ENCODE assay signal across 29 cellular contexts in the genomic region with DNA sequence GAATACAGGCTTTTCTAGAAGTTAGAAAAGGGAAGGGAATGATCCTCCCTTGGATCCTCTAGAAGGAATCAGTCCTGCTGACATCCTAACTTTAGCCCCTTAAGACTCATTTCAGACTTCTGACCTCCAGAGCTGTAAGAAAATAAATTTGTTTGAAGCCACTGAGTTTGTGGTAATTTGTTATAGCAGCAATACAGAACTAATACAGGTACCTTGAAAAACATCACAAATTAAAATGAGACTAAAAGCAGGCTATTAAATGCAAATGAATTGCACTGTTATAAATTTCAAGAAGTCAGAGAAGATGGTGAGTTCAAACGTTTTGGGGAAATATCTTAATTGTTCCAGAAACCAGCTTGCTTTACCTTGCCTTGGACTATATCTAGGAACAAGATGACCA. TPM values are rescaled to one million over a fixed set of nuclear protein-coding genes. Genes with fewer than 3 reads are reported as not detected.
"Had no signal": no experiment of that assay in that cellular context is flagged by ENCODE, and none has a peak within 500 bp of the region (broad histone marks: within the 10 kb centered on the region; RNA-seq: fewer than 3 reads in every experiment).

No MANE protein-coding gene starts in this region.

- ATAC-seq: stimulated activated effector memory CD8-positive, alpha-beta T cell treated with anti-CD3 and anti-CD28 coated beads, Interleukin-12 subunit alpha, Interleukin-12 subunit beta, amount 100 ng/mL, for 72 hours; stimulated activated memory B cell treated with anti-CD40 and anti-IgM and Interleukin-4, amounts not matched to agents 10 μg/mL and 1 μg/mL and 100 μg/mL, for 72 hours; stimulated activated naive B cell treated with anti-CD40 and anti-IgM and Interleukin-4, amounts not matched to agents 10 μg/mL and 1 μg/mL and 100 μg/mL, for 72 hours; stimulated activated naive CD8-positive, alpha-beta T cell treated with anti-CD3 and anti-CD28 coated beads, Interleukin-15, amount 100 ng/mL, for 72 hours; stimulated activated naive CD8-positive, alpha-beta T cell treated with anti-CD3 and anti-CD28 coated beads, Interleukin-15, Interleukin-2, amounts not matched to agents 100 U/mL and 50 U/mL, for 24 hours; upper lobe of right lung had no signal

- H3K27ac ChIP-seq: stomach, suprapubic skin, testis, thoracic aorta, thyroid gland, tibial artery, tibial nerve, transverse colon, upper lobe of left lung, upper lobe of right lung, uterus, vagina had no signal

- H3K27me3 Mint-ChIP-seq: stimulated activated naive CD8-positive, alpha-beta T cell treated with anti-CD3 and anti-CD28 coated beads, Interleukin-15, Interleukin-2, amounts not matched to agents 100 ng/mL and 50 ng/mL, for 24 hours; type B pancreatic cell had no signal

- H3K4me3 ChIP-seq: stomach, suprapubic skin, testis, thoracic aorta, thyroid gland, tibial artery, tibial nerve, transverse colon, upper lobe of left lung, upper lobe of right lung, uterus, vagina had no signal

- H3K9me3 Mint-ChIP-seq: stimulated activated effector memory CD8-positive, alpha-beta T cell treated with anti-CD3 and anti-CD28 coated beads, Interleukin-12 subunit alpha, Interleukin-12 subunit beta, amount 100 ng/mL, for 72 hours; stimulated activated memory B cell treated with anti-CD40 and anti-IgM and Interleukin-4, amounts not matched to agents 10 μg/mL and 1 μg/mL and 100 μg/mL, for 72 hours; stimulated activated naive B cell treated with anti-CD40 and anti-IgM and Interleukin-4, amounts not matched to agents 10 μg/mL and 1 μg/mL and 100 μg/mL, for 72 hours; stimulated activated naive CD8-positive, alpha-beta T cell treated with anti-CD3 and anti-CD28 coated beads, Interleukin-15, amount 100 ng/mL, for 72 hours; stimulated activated naive CD8-positive, alpha-beta T cell treated with anti-CD3 and anti-CD28 coated beads, Interleukin-15, Interleukin-2, amounts not matched to agents 100 ng/mL and 50 ng/mL, for 24 hours; type B pancreatic cell had no signal

- H3K4me3 Mint-ChIP-seq: stimulated activated effector memory CD8-positive, alpha-beta T cell treated with anti-CD3 and anti-CD28 coated beads, Interleukin-12 subunit alpha, Interleukin-12 subunit beta, amount 100 ng/mL, for 72 hours; stimulated activated memory B cell treated with anti-CD40 and anti-IgM and Interleukin-4, amounts not matched to agents 10 μg/mL and 1 μg/mL and 100 μg/mL, for 72 hours; stimulated activated naive B cell treated with anti-CD40 and anti-IgM and Interleukin-4, amounts not matched to agents 10 μg/mL and 1 μg/mL and 100 μg/mL, for 72 hours; stimulated activated naive CD8-positive, alpha-beta T cell treated with anti-CD3 and anti-CD28 coated beads, Interleukin-15, amount 100 ng/mL, for 72 hours; stimulated activated naive CD8-positive, alpha-beta T cell treated with anti-CD3 and anti-CD28 coated beads, Interleukin-15, Interleukin-2, amounts not matched to agents 100 ng/mL and 50 ng/mL, for 24 hours; type B pancreatic cell had no signal

- H3K4me1 ChIP-seq: suprapubic skin, testis, tibial artery, upper lobe of right lung, uterus, vagina had no signal

- DNase-seq: stimulated activated CD4-positive, alpha-beta T cell treated with anti-CD3 and anti-CD28 coated beads, Interleukin-2, amount 100 ng/mL, for 48 hours; stimulated activated CD4-positive, alpha-beta T cell treated with anti-CD3 and anti-CD28 coated beads, Interleukin-4, amount 100 ng/mL, for 1 hour; stimulated activated CD4-positive, alpha-beta T cell treated with anti-CD3 and anti-CD28 coated beads, Interleukin-4, amount 100 ng/mL, for 24 hours; stimulated activated CD4-positive, alpha-beta T cell treated with anti-CD3 and anti-CD28 coated beads, Interleukin-4, amount 100 ng/mL, for 4 hours; stimulated activated CD8-positive, alpha-beta memory T cell treated with anti-CD3 and anti-CD28 coated beads, Interleukin-4, amount 100 ng/mL, for 48 hours; stimulated activated naive B cell treated with anti-CD40 and anti-IgM and Interleukin-4, amounts not matched to agents 10 μg/mL and 1 μg/mL and 100 μg/mL, for 72 hours; stimulated activated naive CD4-positive, alpha-beta T cell; stimulated activated naive CD4-positive, alpha-beta T cell treated with Interleukin-2 at 50 U/mL for 16 hours; stimulated activated naive CD8-positive, alpha-beta T cell treated with anti-CD3 and anti-CD28 coated beads, Interleukin-15, amount 100 ng/mL, for 72 hours; stimulated activated naive CD8-positive, alpha-beta T cell treated with anti-CD3 and anti-CD28 coated beads, Interleukin-15, Interleukin-2, amounts not matched to agents 100 U/mL and 50 U/mL, for 24 hours; stomach; substantia nigra; testis; thyroid gland; tibial artery; transverse colon; trophoblast cell; upper lobe of left lung; upper lobe of right lung; uterus had no signal

- H3K36me3 Mint-ChIP-seq: stimulated activated effector memory CD8-positive, alpha-beta T cell treated with anti-CD3 and anti-CD28 coated beads, Interleukin-12 subunit alpha, Interleukin-12 subunit beta, amount 100 ng/mL, for 72 hours; stimulated activated memory B cell treated with anti-CD40 and anti-IgM and Interleukin-4, amounts not matched to agents 10 μg/mL and 1 μg/mL and 100 μg/mL, for 72 hours; stimulated activated naive B cell treated with anti-CD40 and anti-IgM and Interleukin-4, amounts not matched to agents 10 μg/mL and 1 μg/mL and 100 μg/mL, for 72 hours; type B pancreatic cell had no signal

- H3K36me3 ChIP-seq: stomach, suprapubic skin, thoracic aorta, thyroid gland, tibial artery, tibial nerve, transverse colon, upper lobe of left lung, upper lobe of right lung, uterus, vagina had no signal

- H3K27me3 ChIP-seq: stomach, suprapubic skin, testis, thyroid gland, tibial artery, tibial nerve, transverse colon, upper lobe of left lung, upper lobe of right lung, uterus, vagina had no signal

- H3K9me3 ChIP-seq: stomach, suprapubic skin, testis, thoracic aorta, thyroid gland, tibial artery, tibial nerve, transverse colon, upper lobe of left lung, upper lobe of right lung, uterus, vagina had no signal

- H3K27ac Mint-ChIP-seq: stimulated activated effector memory CD8-positive, alpha-beta T cell treated with anti-CD3 and anti-CD28 coated beads, Interleukin-12 subunit alpha, Interleukin-12 subunit beta, amount 100 ng/mL, for 72 hours; stimulated activated memory B cell treated with anti-CD40 and anti-IgM and Interleukin-4, amounts not matched to agents 10 μg/mL and 1 μg/mL and 100 μg/mL, for 72 hours; stimulated activated naive B cell treated with anti-CD40 and anti-IgM and Interleukin-4, amounts not matched to agents 10 μg/mL and 1 μg/mL and 100 μg/mL, for 72 hours; stimulated activated naive CD8-positive, alpha-beta T cell treated with anti-CD3 and anti-CD28 coated beads, Interleukin-15, amount 100 ng/mL, for 72 hours; stimulated activated naive CD8-positive, alpha-beta T cell treated with anti-CD3 and anti-CD28 coated beads, Interleukin-15, Interleukin-2, amounts not matched to agents 100 ng/mL and 50 ng/mL, for 24 hours; type B pancreatic cell had no signal

- FAIRE-seq: urothelium cell line had no signal

RNA-seq across cellular contexts. Expression of gene LCA5L, which starts 6.3 kb away (rescaled TPM):
- total RNA-seq: vagina had no signal
